In the genomic region with DNA sequence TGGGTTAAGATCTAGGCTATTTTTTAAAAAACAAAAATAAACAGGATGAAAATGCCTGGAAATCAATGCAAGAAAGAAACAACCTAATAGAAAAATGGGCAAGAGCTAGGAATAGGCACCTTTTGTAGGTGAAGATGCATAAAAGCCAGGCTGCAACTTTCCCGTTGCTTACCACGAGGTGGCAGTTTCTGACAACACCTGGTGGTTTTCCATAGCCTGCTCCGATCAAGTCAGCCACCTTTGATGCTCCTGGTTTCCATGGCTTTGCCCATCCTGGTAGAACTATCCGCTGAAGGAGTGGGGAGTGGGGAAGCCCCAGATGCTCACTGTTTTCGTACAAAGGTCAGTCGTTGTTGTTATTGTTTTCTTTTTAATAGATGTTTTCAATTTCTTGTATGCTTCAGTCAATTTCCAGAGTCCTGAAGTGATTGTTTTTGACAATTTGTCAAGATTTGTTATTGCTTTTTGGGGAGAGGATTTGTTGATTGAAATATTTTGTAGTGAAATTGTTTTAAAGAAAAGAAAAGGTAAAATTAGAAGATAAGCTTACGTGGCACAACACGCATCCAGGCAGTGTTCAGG, we compare ENCODE assay signal across 1 cellular context.
A peak's percentile ranks its signal among the peaks of the same experiment; 100 is the strongest.
TF ChIP-seq lines count a peak whose summit lies in the region.

No MANE protein-coding gene starts in this region.

TF ChIP-seq in GM23338, 12 proteins besides CTCF, POLR2A, EP300 and RAD21 (continued from another document):
- peak; percentile 46; the same call in 1 of the 2 replicates for TF ChIP-seq ZNF462 (CRISPR knock-in tag; IDR thresholded peaks at IDR 0.05)
- TF ChIP-seq JUNB (IDR thresholded peaks at IDR 0.05; ENCODE audit: unreplicated experiment): no peak
- TF ChIP-seq EZH2 (IDR thresholded peaks at IDR 0.05; ENCODE audit: low read depth, unreplicated experiment): no peak
- TF ChIP-seq ZNF114 (CRISPR knock-in tag; IDR thresholded peaks at IDR 0.05): no peak
- no peak for TF ChIP-seq EZH2phosphoT487 (IDR thresholded peaks at IDR 0.05; ENCODE audit: unreplicated experiment)
- no peak for TF ChIP-seq ZNF331 (CRISPR knock-in tag; IDR thresholded peaks at IDR 0.05; ENCODE audit: low read depth)
TF ChIP-seq in GM23338: peak in this region for 1.
